12 cellular contexts compared by ENCODE assay signal in the genomic region with DNA sequence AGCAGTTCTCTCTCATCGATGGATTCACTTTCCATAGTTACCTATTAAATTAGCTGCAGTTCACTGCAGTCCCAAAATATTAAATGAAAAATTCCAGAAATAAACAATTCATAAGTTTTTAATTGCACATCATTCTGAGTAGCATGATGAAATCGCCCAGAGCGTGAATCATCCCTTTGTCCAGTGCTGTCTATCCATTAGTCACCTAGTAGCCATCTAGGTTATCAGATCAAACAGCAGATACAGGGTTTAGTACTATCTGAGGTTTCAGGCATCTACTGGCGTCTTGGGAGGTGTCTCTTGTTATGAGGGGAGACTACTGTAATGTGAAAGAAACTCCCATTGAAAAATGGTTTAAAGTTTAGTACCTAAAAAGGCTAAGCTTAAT.
DNase-seq lines count a peak whose midpoint lies in the region; ATAC-seq and TF ChIP-seq lines count a peak whose summit lies in the region.
"Had no signal": no experiment of that assay in that cellular context is flagged by ENCODE, and none has a peak within 500 bp of the region (broad histone marks: within the 10 kb centered on the region; RNA-seq: fewer than 3 reads in every experiment).

No MANE protein-coding gene starts in this region.

- TF ChIP-seq CTCF in AG09309 (IDR thresholded peaks at IDR 0.05; ENCODE audit: control insufficient read depth, insufficient read depth, low read depth, low read length, missing control alignments), result no peak
- no peak for TF ChIP-seq CTCF in adrenal gland (IDR thresholded peaks at IDR 0.05)

- H3K4me3 Mint-ChIP-seq in activated naive CD4-positive, alpha-beta T cell treated with anti-CD3 and anti-CD28 coated beads, Interleukin-2, amount 10 ng/mL, durations not matched to agents 7 days and 5 days, result no peak overlapping the region

- H3K9me3 ChIP-seq in adrenal gland (replicated peaks in 1 of 3), result no peaks in the 10 kb centered on the region

- peaks cover 0 to 11% of the 10 kb centered on the region in 2 donors for H3K4me1 ChIP-seq in adrenal gland (replicated peaks in 1 of 2)

- no peak overlapping the region for H3K27ac ChIP-seq in adrenal gland
- H3K27ac ChIP-seq: C4-2B, hepatocyte had no signal

- H3K36me3 ChIP-seq in adrenal gland (replicated peaks in 1 of 2), result no peaks in the 10 kb centered on the region

- H3K27me3 ChIP-seq in adrenal gland, result no peaks in the 10 kb centered on the region
- H3K27me3 ChIP-seq: hepatocyte had no signal

- intact Hi-C loops in adrenal gland (cut with DNase I), result no loop called here

- peaks cover 1% of the 10 kb centered on the region for H3K9me3 Mint-ChIP-seq in activated naive CD4-positive, alpha-beta T cell treated with anti-CD3 and anti-CD28 coated beads, Interleukin-2, amount 10 ng/mL, durations not matched to agents 7 days and 5 days

- H3K27ac Mint-ChIP-seq in activated naive CD4-positive, alpha-beta T cell treated with anti-CD3 and anti-CD28 coated beads, Interleukin-2, amount 10 ng/mL, durations not matched to agents 7 days and 5 days, result no peak overlapping the region

- no peak overlapping the region for H3K4me3 ChIP-seq in AG09309 (ENCODE audit: control insufficient read depth, low read depth, low read length)
- H3K4me3 ChIP-seq in adrenal gland, result no peak overlapping the region
- H3K4me3 ChIP-seq: hepatocyte had no signal

- CTCF ChIA-PET in activated naive CD4-positive, alpha-beta T cell treated with anti-CD3 and anti-CD28 coated beads, Interleukin-2, amount 10 ng/mL, durations not matched to agents 7 days and 5 days (lab: Charles Lee), result interaction anchor here (1.4 to 1.9 kb wide), 2 partner anchors 38 to 71 kb away, joined by 3 to 4 read pairs; no protein-coding TSS in a partner anchor

- WGBS in adrenal gland, 4 donors, result 61 to 78% (median 69%) methylated on average over 4 of the region's 4 CpGs

- TF ChIP-seq POLR2A in adrenal gland (IDR thresholded peaks at IDR 0.05), result no peak

- no peaks in the 10 kb centered on the region for H3K27me3 Mint-ChIP-seq in activated naive CD4-positive, alpha-beta T cell treated with anti-CD3 and anti-CD28 coated beads, Interleukin-2, amount 10 ng/mL, durations not matched to agents 7 days and 5 days

- peaks cover 2% of the 10 kb centered on the region for H3K36me3 Mint-ChIP-seq in activated naive CD4-positive, alpha-beta T cell treated with anti-CD3 and anti-CD28 coated beads, Interleukin-2, amount 10 ng/mL, durations not matched to agents 7 days and 5 days

- ATAC-seq in GM19324 (IDR thresholded peaks at IDR 0.05; ENCODE audit: low FRiP score, unreplicated experiment), result no peak

- DNase-seq in AG09309 (ENCODE audit: low read depth), result peak; percentile 29
- DNase-seq in HT-29 (ENCODE audit: low spot score), result peak; percentile 38
- peak in 4 of 7 donors; percentile 22 to 57 (median 47) for DNase-seq in adrenal gland
- DNase-seq in kidney glomerular epithelial cell (lab: John Stamatoyannopoulos, UW), result peak; percentile 73
- DNase-seq in activated naive CD4-positive, alpha-beta T cell treated with anti-CD3 and anti-CD28 coated beads, Interleukin-2, amount 10 ng/mL, durations not matched to agents 7 days and 5 days, result no peak
- no peak for DNase-seq in C1 segment of cervical spinal cord (lab: John Stamatoyannopoulos, UW)
- no peak for DNase-seq in T-helper 1 cell
- DNase-seq: NCI-H1436, T1000 had no signal

- peaks cover 13% of the 10 kb centered on the region for H3K4me1 Mint-ChIP-seq in activated naive CD4-positive, alpha-beta T cell treated with anti-CD3 and anti-CD28 coated beads, Interleukin-2, amount 10 ng/mL, durations not matched to agents 7 days and 5 days

Comparison
In these comparisons a context has a peak if more than half of its experiments do, and no peak if none do; other contexts are left out.
1. DNase-seq: peak in AG09309 (single experiment), HT-29 (single experiment), adrenal gland (4 of 7) and kidney glomerular epithelial cell (single experiment); none in activated naive CD4-positive, alpha-beta T cell treated with anti-CD3 and anti-CD28 coated beads, Interleukin-2, amount 10 ng/mL, durations not matched to agents 7 days and 5 days (single experiment), C1 segment of cervical spinal cord (0 of 14) and T-helper 1 cell (0 of 5).